ENCODE assay signal across 1 cellular context in the genomic region with DNA sequence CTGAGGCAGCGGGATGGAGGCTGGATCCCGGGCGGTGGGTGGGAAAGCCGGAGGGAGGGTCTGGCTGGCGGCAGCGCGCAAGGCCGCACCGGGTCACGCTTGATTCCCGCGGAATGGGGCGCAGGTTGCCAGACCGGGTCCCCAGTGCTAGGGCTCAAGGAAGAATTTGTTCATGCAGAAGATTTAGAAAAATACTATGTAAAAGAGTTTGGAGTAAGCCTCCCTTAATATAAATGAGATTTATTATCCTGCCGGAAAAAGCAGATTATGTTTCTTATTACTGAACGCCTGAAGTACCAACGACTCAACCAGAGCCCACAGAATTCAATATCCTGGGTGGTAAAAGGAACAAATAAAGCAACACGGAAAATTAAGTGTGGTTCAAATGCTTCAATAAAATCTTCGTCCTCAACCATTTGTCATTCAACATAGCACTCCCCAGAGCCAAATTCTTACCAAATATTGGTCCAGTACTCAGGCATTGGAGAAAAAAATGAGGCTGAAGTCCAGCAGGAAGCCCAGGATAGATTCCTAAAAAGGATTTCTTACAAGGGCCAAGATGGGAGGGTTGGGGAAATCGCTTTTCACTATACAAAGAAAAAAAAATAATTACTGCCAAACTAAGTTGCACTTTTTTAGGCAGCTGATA.
TF ChIP-seq lines count a peak whose summit lies in the region.

No MANE protein-coding gene starts in this region.

TF ChIP-seq in HepG2, 621 proteins besides CTCF, POLR2A, EP300 and RAD21 (continued from another document):
- TF ChIP-seq THAP9 (CRISPR knock-in tag; IDR thresholded peaks at IDR 0.05; ENCODE audit: borderline replicate concordance) (0 out of 2 replicates have a peak, but pooled peaks have one; percentile 1), CEBPZ (IDR thresholded peaks at IDR 0.05; ENCODE audit: low read length) (no peak), DDIT3 (CRISPR knock-in tag; IDR thresholded peaks at IDR 0.05) (no peak), ATF5 (CRISPR knock-in tag; IDR thresholded peaks at IDR 0.05; ENCODE audit: low read depth) (no peak), FOXO4 (CRISPR knock-in tag; conservative IDR thresholded peaks at IDR 0.05) (no peak), ZNF468 (CRISPR knock-in tag; IDR thresholded peaks at IDR 0.05) (no peak), CHD2 (IDR thresholded peaks at IDR 0.05; ENCODE audit: low read depth, low read length) (no peak), SAP130 (CRISPR knock-in tag; IDR thresholded peaks at IDR 0.05; ENCODE audit: low read depth) (0 out of 2 replicates have a peak, but pooled peaks have one; percentile 8), ZFP91 (CRISPR knock-in tag; IDR thresholded peaks at IDR 0.05; ENCODE audit: borderline replicate concordance) (0 out of 2 replicates have a peak, but pooled peaks have one; percentile 9), RXRA (CRISPR knock-in tag; IDR thresholded peaks at IDR 0.05) (peak; percentile 2; the same call in 1 of the 2 replicates), ATRX (CRISPR knock-in tag; IDR thresholded peaks at IDR 0.05; ENCODE audit: borderline replicate concordance) (no peak), ZMYM4 (CRISPR knock-in tag; IDR thresholded peaks at IDR 0.05) (0 out of 2 replicates have a peak, but pooled peaks have one; percentile 4), IKZF1 (IDR thresholded peaks at IDR 0.05) (no peak), ZNF800 (CRISPR knock-in tag; IDR thresholded peaks at IDR 0.05) (peak; percentile 1; the same call in 1 of the 2 replicates), MXI1 (IDR thresholded peaks at IDR 0.05; ENCODE audit: borderline replicate concordance, low read depth, low read length) (no peak), ZNF615 (CRISPR knock-in tag; IDR thresholded peaks at IDR 0.05; ENCODE audit: borderline replicate concordance) (no peak), SNRNP70 (IDR thresholded peaks at IDR 0.05; ENCODE audit: low read depth, low read length) (no peak), HIC2 (CRISPR knock-in tag; IDR thresholded peaks at IDR 0.05; ENCODE audit: low read depth) (no peak), LCORL (IDR thresholded peaks at IDR 0.05) (no peak), LCORL (CRISPR knock-in tag; IDR thresholded peaks at IDR 0.05) (0 out of 2 replicates have a peak, but pooled peaks have one; percentile 25), HOXA3 (CRISPR knock-in tag; IDR thresholded peaks at IDR 0.05) (0 out of 2 replicates have a peak, but pooled peaks have one; percentile 8)
- TF ChIP-seq, protein P1, sequence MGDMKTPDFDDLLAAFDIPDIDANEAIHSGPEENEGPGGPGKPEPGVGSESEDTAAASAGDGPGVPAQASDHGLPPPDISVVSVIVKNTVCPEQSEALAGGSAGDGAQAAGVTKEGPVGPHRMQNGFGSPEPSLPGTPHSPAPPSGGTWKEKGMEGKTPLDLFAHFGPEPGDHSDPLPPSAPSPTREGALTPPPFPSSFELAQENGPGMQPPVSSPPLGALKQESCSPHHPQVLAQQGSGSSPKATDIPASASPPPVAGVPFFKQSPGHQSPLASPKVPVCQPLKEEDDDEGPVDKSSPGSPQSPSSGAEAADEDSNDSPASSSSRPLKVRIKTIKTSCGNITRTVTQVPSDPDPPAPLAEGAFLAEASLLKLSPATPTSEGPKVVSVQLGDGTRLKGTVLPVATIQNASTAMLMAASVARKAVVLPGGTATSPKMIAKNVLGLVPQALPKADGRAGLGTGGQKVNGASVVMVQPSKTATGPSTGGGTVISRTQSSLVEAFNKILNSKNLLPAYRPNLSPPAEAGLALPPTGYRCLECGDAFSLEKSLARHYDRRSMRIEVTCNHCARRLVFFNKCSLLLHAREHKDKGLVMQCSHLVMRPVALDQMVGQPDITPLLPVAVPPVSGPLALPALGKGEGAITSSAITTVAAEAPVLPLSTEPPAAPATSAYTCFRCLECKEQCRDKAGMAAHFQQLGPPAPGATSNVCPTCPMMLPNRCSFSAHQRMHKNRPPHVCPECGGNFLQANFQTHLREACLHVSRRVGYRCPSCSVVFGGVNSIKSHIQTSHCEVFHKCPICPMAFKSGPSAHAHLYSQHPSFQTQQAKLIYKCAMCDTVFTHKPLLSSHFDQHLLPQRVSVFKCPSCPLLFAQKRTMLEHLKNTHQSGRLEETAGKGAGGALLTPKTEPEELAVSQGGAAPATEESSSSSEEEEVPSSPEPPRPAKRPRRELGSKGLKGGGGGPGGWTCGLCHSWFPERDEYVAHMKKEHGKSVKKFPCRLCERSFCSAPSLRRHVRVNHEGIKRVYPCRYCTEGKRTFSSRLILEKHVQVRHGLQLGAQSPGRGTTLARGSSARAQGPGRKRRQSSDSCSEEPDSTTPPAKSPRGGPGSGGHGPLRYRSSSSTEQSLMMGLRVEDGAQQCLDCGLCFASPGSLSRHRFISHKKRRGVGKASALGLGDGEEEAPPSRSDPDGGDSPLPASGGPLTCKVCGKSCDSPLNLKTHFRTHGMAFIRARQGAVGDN (CRISPR knock-in tag; IDR thresholded peaks at IDR 0.05): peak; percentile 40
- TF ChIP-seq, protein P2, sequence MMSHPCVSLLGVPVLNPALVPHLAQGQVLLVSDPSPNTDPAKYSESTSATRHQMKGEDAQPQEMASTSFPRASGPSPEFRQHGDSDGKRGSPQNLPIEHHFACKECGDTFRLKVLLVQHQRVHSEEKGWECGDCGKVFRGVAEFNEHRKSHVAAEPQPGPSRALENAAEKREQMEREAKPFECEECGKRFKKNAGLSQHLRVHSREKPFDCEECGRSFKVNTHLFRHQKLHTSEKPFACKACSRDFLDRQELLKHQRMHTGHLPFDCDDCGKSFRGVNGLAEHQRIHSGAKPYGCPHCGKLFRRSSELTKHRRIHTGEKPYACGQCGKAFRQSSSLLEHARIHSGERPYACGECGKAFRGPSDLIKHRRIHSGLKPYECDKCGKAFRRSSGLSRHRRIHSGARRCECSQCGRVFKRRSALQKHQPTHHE (CRISPR knock-in tag; IDR thresholded peaks at IDR 0.05; ENCODE audit: borderline replicate concordance): peak; percentile 71; the same call in 1 of the 2 replicates
- TF ChIP-seq, protein P3, sequence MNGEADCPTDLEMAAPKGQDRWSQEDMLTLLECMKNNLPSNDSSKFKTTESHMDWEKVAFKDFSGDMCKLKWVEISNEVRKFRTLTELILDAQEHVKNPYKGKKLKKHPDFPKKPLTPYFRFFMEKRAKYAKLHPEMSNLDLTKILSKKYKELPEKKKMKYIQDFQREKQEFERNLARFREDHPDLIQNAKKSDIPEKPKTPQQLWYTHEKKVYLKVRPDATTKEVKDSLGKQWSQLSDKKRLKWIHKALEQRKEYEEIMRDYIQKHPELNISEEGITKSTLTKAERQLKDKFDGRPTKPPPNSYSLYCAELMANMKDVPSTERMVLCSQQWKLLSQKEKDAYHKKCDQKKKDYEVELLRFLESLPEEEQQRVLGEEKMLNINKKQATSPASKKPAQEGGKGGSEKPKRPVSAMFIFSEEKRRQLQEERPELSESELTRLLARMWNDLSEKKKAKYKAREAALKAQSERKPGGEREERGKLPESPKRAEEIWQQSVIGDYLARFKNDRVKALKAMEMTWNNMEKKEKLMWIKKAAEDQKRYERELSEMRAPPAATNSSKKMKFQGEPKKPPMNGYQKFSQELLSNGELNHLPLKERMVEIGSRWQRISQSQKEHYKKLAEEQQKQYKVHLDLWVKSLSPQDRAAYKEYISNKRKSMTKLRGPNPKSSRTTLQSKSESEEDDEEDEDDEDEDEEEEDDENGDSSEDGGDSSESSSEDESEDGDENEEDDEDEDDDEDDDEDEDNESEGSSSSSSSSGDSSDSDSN (CRISPR knock-in tag; IDR thresholded peaks at IDR 0.05): peak; percentile 54; the same call in 1 of the 2 replicates
